ENCODE assay signal across 1 cellular context in the genomic region with DNA sequence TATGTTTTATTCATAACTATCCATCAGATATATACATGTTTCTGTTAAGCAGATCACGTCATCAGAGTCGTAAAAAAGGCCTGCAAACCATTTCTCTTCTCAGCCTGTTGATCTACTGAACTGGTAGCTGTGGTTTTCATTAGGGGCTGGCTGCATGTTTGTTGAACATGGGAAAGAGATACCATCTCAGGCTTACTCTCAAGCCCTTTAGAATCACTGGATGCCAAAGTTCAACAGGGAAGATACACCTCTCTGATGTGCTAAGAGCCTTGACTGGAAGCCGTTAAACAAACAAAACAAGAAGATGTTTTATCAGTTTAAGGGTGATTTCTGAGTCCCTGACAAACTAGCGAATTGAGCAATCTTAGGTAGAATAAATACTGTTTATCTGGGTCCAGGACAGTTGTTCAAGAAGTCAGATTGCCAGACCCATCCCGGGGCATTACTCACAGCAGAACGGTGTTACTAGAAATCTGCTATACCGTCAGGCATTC.
A peak's percentile ranks its signal among the peaks of the same experiment; 100 is the strongest.
TF ChIP-seq lines count a peak whose summit lies in the region.

No MANE protein-coding gene starts in this region.

TF ChIP-seq in HepG2, 621 proteins besides CTCF, POLR2A, EP300 and RAD21 (continued from another document):
- TF ChIP-seq, protein P1, sequence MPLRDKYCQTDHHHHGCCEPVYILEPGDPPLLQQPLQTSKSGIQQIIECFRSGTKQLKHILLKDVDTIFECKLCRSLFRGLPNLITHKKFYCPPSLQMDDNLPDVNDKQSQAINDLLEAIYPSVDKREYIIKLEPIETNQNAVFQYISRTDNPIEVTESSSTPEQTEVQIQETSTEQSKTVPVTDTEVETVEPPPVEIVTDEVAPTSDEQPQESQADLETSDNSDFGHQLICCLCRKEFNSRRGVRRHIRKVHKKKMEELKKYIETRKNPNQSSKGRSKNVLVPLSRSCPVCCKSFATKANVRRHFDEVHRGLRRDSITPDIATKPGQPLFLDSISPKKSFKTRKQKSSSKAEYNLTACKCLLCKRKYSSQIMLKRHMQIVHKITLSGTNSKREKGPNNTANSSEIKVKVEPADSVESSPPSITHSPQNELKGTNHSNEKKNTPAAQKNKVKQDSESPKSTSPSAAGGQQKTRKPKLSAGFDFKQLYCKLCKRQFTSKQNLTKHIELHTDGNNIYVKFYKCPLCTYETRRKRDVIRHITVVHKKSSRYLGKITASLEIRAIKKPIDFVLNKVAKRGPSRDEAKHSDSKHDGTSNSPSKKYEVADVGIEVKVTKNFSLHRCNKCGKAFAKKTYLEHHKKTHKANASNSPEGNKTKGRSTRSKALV (CRISPR knock-in tag; IDR thresholded peaks at IDR 0.05), result no peak
- TF ChIP-seq KAT8 (CRISPR knock-in tag; IDR thresholded peaks at IDR 0.05) (peak; percentile 71; the same call in 1 of the 2 replicates), ZNF737 (CRISPR knock-in tag; IDR thresholded peaks at IDR 0.05; ENCODE audit: borderline replicate concordance) (no peak), HNRNPL (IDR thresholded peaks at IDR 0.05; ENCODE audit: low read depth, low read length) (no peak), ELF4 (CRISPR knock-in tag; IDR thresholded peaks at IDR 0.05; ENCODE audit: borderline replicate concordance) (no peak), HDAC6 (IDR thresholded peaks at IDR 0.05; ENCODE audit: low read depth, low read length) (no peak), ZNF7 (CRISPR knock-in tag; IDR thresholded peaks at IDR 0.05) (no peak), PHF21A (CRISPR knock-in tag; IDR thresholded peaks at IDR 0.05) (peak; percentile 89), FOXO1 (CRISPR knock-in tag; IDR thresholded peaks at IDR 0.05) (peak; percentile 87), HMG20B (CRISPR knock-in tag; conservative IDR thresholded peaks at IDR 0.05) (peak; percentile 98), TSC22D2 (CRISPR knock-in tag; IDR thresholded peaks at IDR 0.05; ENCODE audit: borderline replicate concordance) (no peak), TGIF2 (CRISPR knock-in tag; IDR thresholded peaks at IDR 0.05) (0 out of 2 replicates have a peak, but pooled peaks have one; percentile 17), NFKBIZ (CRISPR knock-in tag; IDR thresholded peaks at IDR 0.05) (peak; percentile 85; the same call in 1 of the 2 replicates), KDM5B (CRISPR knock-in tag; IDR thresholded peaks at IDR 0.05; ENCODE audit: borderline replicate concordance) (no peak)
- TF ChIP-seq, protein P2, sequence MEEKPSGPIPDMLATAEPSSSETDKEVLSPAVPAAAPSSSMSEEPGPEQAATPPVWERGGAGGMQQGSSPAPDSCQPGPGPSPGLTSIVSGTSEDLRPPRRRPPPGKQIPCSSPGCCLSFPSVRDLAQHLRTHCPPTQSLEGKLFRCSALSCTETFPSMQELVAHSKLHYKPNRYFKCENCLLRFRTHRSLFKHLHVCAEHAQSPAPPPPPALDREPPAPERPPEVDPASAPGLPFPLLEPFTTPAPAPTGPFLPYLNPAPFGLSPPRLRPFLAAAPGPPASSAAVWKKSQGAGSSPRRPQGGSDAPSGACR (CRISPR knock-in tag; IDR thresholded peaks at IDR 0.05), result peak; percentile 64; the same call in 1 of the 2 replicates
- TF ChIP-seq, protein P3, sequence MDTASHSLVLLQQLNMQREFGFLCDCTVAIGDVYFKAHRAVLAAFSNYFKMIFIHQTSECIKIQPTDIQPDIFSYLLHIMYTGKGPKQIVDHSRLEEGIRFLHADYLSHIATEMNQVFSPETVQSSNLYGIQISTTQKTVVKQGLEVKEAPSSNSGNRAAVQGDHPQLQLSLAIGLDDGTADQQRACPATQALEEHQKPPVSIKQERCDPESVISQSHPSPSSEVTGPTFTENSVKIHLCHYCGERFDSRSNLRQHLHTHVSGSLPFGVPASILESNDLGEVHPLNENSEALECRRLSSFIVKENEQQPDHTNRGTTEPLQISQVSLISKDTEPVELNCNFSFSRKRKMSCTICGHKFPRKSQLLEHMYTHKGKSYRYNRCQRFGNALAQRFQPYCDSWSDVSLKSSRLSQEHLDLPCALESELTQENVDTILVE (CRISPR knock-in tag; IDR thresholded peaks at IDR 0.05), result peak; percentile 80; the same call in 1 of the 2 replicates
- TF ChIP-seq, protein P4, sequence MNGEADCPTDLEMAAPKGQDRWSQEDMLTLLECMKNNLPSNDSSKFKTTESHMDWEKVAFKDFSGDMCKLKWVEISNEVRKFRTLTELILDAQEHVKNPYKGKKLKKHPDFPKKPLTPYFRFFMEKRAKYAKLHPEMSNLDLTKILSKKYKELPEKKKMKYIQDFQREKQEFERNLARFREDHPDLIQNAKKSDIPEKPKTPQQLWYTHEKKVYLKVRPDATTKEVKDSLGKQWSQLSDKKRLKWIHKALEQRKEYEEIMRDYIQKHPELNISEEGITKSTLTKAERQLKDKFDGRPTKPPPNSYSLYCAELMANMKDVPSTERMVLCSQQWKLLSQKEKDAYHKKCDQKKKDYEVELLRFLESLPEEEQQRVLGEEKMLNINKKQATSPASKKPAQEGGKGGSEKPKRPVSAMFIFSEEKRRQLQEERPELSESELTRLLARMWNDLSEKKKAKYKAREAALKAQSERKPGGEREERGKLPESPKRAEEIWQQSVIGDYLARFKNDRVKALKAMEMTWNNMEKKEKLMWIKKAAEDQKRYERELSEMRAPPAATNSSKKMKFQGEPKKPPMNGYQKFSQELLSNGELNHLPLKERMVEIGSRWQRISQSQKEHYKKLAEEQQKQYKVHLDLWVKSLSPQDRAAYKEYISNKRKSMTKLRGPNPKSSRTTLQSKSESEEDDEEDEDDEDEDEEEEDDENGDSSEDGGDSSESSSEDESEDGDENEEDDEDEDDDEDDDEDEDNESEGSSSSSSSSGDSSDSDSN (CRISPR knock-in tag; IDR thresholded peaks at IDR 0.05), result no peak
